24 cellular contexts compared by ENCODE assay signal in the genomic region with DNA sequence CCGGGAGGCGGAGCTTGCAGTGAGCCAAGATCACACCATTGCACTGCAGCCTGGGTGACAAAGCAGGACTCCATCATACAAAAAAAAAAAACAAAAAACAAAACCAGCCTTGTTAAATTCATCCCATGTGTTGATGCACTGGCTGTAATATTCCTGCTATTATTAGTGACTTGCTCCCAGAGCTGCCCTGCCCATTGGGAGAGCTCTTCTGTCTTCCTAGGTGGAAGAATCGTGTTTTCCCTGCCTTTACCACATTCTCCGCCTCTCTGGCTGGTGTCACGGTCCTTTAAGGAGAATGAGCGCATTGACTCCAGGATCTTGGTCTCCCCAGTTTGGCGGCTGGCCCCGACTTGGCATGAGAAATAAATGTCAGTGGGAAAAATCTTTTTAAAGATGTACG. TPM values are rescaled to one million over a fixed set of nuclear protein-coding genes. Genes with fewer than 3 reads are reported as not detected.
DNase-seq lines count a peak whose midpoint lies in the region; ATAC-seq, FAIRE-seq and TF ChIP-seq lines count a peak whose summit lies in the region.
"Had no signal": no experiment of that assay in that cellular context is flagged by ENCODE, and none has a peak within 500 bp of the region (broad histone marks: within the 10 kb centered on the region; RNA-seq: fewer than 3 reads in every experiment).

No MANE protein-coding gene starts in this region.

- ATAC-seq in HepG2 (no peak), right lobe of liver (no peak), HG02642 (IDR thresholded peaks at IDR 0.05; ENCODE audit: poor library complexity, unreplicated experiment) (no peak), HG03135 (IDR thresholded peaks at IDR 0.05; ENCODE audit: unreplicated experiment) (no peak)

- H3K4me3 ChIP-seq in HepG2 (replicated peaks in 1 of 3; ENCODE audit: insufficient read depth in 1 of 3, low read depth in 2 of 3, low read length in 3 of 3): no peak overlapping the region
- no peak overlapping the region for H3K4me3 ChIP-seq in right lobe of liver
- H3K4me3 ChIP-seq in adipocyte (ENCODE audit: low read length): peak overlapping the region; percentile 3
- peak overlapping the region in 1 of 2 experiments; percentile 49 for H3K4me3 ChIP-seq in mesenchymal stem cell (ENCODE audit: insufficient read depth in 1 of 2, low read depth in 1 of 2, low read length in 2 of 2)
- H3K4me3 ChIP-seq: lung, right atrium auricular region, SJCRH30 had no signal

- intact Hi-C loops in HepG2 (cut with micrococcal nuclease; ENCODE audit: unreplicated experiment): no loop called here
- intact Hi-C loops in right lobe of liver (cut with DNase I): no loop called here

- H3K18ac ChIP-seq in mesenchymal stem cell (ENCODE audit: low read depth in 1 of 2, low read length in 2 of 2): no peak overlapping the region

- no peaks in the 10 kb centered on the region for H3K27me3 ChIP-seq in HepG2 (ENCODE audit: control insufficient read depth in 1 of 2, insufficient read depth in 2 of 2, low read length in 2 of 2)
- H3K27me3 ChIP-seq in right lobe of liver: no peaks in the 10 kb centered on the region
- no peaks in the 10 kb centered on the region for H3K27me3 ChIP-seq in adipocyte (replicated peaks; ENCODE audit: control insufficient read depth, insufficient read depth, low read length)
- no peaks in the 10 kb centered on the region for H3K27me3 ChIP-seq in mesenchymal stem cell (ENCODE audit: control insufficient read depth in 1 of 2, insufficient read depth in 1 of 2, low read length in 2 of 2)
- H3K27me3 ChIP-seq: right atrium auricular region, SJCRH30 had no signal

- TF ChIP-seq CTCF in HepG2 (CRISPR knock-in tag; IDR thresholded peaks at IDR 0.05): no peak
- TF ChIP-seq CTCF in right lobe of liver (IDR thresholded peaks at IDR 0.05): no peak

- H3K23ac ChIP-seq in mesenchymal stem cell (ENCODE audit: low read length in 2 of 2): no peak overlapping the region

- H3K36me3 ChIP-seq in HepG2 (replicated peaks in 1 of 2; ENCODE audit: control insufficient read depth in 1 of 2, insufficient read depth in 2 of 2, low read length in 2 of 2): no peaks in the 10 kb centered on the region
- H3K36me3 ChIP-seq in right lobe of liver: no peaks in the 10 kb centered on the region
- no peaks in the 10 kb centered on the region for H3K36me3 ChIP-seq in adipocyte (ENCODE audit: control insufficient read depth, insufficient read depth, low read length, severe bottlenecking)
- H3K36me3 ChIP-seq in mesenchymal stem cell (ENCODE audit: control insufficient read depth in 1 of 2, insufficient read depth in 2 of 2, low read depth in 1 of 2, low read length in 2 of 2): no peaks in the 10 kb centered on the region
- H3K36me3 ChIP-seq: right atrium auricular region, SJCRH30 had no signal

- 92% methylated on average over 9 of the region's 9 CpGs for WGBS in HepG2 (ENCODE audit: low lambda C conversion rate)
- WGBS in right lobe of liver (ENCODE audit: insufficient coverage, low coverage, low lambda C conversion rate, missing lambda C conversion rate): 84% methylated on average over 9 of the region's 9 CpGs
- WGBS in mesenchymal stem cell: 95% methylated on average over 9 of the region's 9 CpGs

- no peak overlapping the region for H4K8ac ChIP-seq in mesenchymal stem cell (ENCODE audit: low read length)

- H4K20me1 ChIP-seq in HepG2 (ENCODE audit: insufficient read depth, low read length): no peaks in the 10 kb centered on the region

- H3K14ac ChIP-seq in mesenchymal stem cell (ENCODE audit: low read length in 2 of 2): no peak overlapping the region

- TF ChIP-seq RAD21 in HepG2 (CRISPR knock-in tag; IDR thresholded peaks at IDR 0.05): no peak

- H3K4ac ChIP-seq in mesenchymal stem cell (ENCODE audit: low read depth in 1 of 2, low read length in 2 of 2): no peak overlapping the region

- H3K9ac ChIP-seq in HepG2 (ENCODE audit: insufficient read depth, low read depth, low read length): no peak overlapping the region
- H3K9ac ChIP-seq in adipocyte (ENCODE audit: low read length): no peak overlapping the region
- H3K9ac ChIP-seq in mesenchymal stem cell (ENCODE audit: low read length): peak overlapping the region; percentile 30

- in situ Hi-C loops in HepG2 (cut with HindIII; ENCODE audit: extremely low pct_ligation_motif_present, low pct_unique_long_range_greater_than_20kb): loop anchor here (10.0 kb wide), 1 partner anchor 396 kb away; no protein-coding TSS in a partner anchor

- FAIRE-seq in HepG2 (lab: Jason Lieb, UNC): no peak
- FAIRE-seq: endothelial cell of umbilical vein, H54, keratinocyte had no signal

- no peaks in the 10 kb centered on the region for H3K9me3 ChIP-seq in HepG2 (ENCODE audit: low read length)
- H3K9me3 ChIP-seq in right lobe of liver: no peaks in the 10 kb centered on the region
- H3K9me3 ChIP-seq in adipocyte (ENCODE audit: control insufficient read depth, low read length): no peaks in the 10 kb centered on the region
- no peaks in the 10 kb centered on the region for H3K9me3 ChIP-seq in mesenchymal stem cell (ENCODE audit: control insufficient read depth, low read length)
- H3K9me3 ChIP-seq: right atrium auricular region, SJCRH30 had no signal

- H3K4me1 ChIP-seq in HepG2 (ENCODE audit: insufficient read depth, low read length): peaks cover 88% of the 10 kb centered on the region
- H3K4me1 ChIP-seq in right lobe of liver: peaks cover 0 to 15% (median 0%) of the 10 kb centered on the region in 4 donors
- H3K4me1 ChIP-seq in adipocyte (ENCODE audit: control insufficient read depth, insufficient read depth, low read length): peaks cover 38% of the 10 kb centered on the region
- H3K4me1 ChIP-seq in mesenchymal stem cell (ENCODE audit: control insufficient read depth, insufficient read depth, low read depth, low read length): peaks cover 45% of the 10 kb centered on the region

- DNase-seq in HepG2 (ENCODE audit: low spot score) (no peak), right lobe of liver (no peak), adipocyte (ENCODE audit: low read depth) (no peak), mesenchymal stem cell (no peak), NCI-H2227 (lab: John Stamatoyannopoulos, UW; ENCODE audit: unreplicated experiment) (no peak), nucleus accumbens (lab: John Stamatoyannopoulos, UW) (no peak)
- DNase-seq: activated B cell treated with CpG ODN at 0.5 μM for 24 hours; activated CD4-positive, alpha-beta memory T cell treated with anti-CD3 and anti-CD28 coated beads for 36 hours; activated naive CD4-positive, alpha-beta T cell treated with anti-CD3 and anti-CD28 coated beads for 36 hours; activated T-cell treated with anti-CD3 and anti-CD28 coated beads, Interleukin-2, amount 50 U/mL, for 1 hour; cortex of kidney; DND-41; foreskin melanocyte; hypothalamus; NCI-H510A; SJCRH30; stimulated activated CD8-positive, alpha-beta memory T cell treated with anti-CD3 and anti-CD28 coated beads, Interleukin-4, amount 100 ng/mL, for 48 hours had no signal

- no peak for TF ChIP-seq POLR2A in HepG2 (IDR thresholded peaks at IDR 0.05; ENCODE audit: insufficient read depth in 1 of 2, low read depth in 2 of 2, low read length in 2 of 2)
- TF ChIP-seq POLR2A in right lobe of liver (IDR thresholded peaks at IDR 0.05): no peak

- no peaks in the 10 kb centered on the region for H3K79me2 ChIP-seq in HepG2 (ENCODE audit: insufficient read depth, low read length)

- peak overlapping the region; percentile 67 for H2AK5ac ChIP-seq in mesenchymal stem cell (ENCODE audit: low read length, severe bottlenecking)

- H2AFZ ChIP-seq in HepG2 (ENCODE audit: low read length) (no peak overlapping the region), mesenchymal stem cell (ENCODE audit: low read depth, low read length) (no peak overlapping the region)

- H3K27ac ChIP-seq in HepG2 (ENCODE audit: extremely low read length, insufficient read depth, low read length) (no peak overlapping the region), right lobe of liver (no peak overlapping the region), mesenchymal stem cell (ENCODE audit: low read length, poor library complexity, severe bottlenecking) (no peak overlapping the region)
- H3K27ac ChIP-seq: right atrium auricular region, SJCRH30 had no signal

- no peak overlapping the region for H2BK5ac ChIP-seq in mesenchymal stem cell (ENCODE audit: low read depth, low read length, poor library complexity, severe bottlenecking)

- no peaks in the 10 kb centered on the region for H3K79me1 ChIP-seq in mesenchymal stem cell (replicated peaks; ENCODE audit: low read length, poor library complexity, severe bottlenecking)

- TF ChIP-seq EP300 in HepG2 (IDR thresholded peaks at IDR 0.05; ENCODE audit: low read depth in 2 of 2, low read length in 2 of 2) (no peak), HepG2 (CRISPR knock-in tag; IDR thresholded peaks at IDR 0.05; ENCODE audit: borderline replicate concordance) (no peak)

- no peak overlapping the region for H4K91ac ChIP-seq in mesenchymal stem cell (ENCODE audit: low read length)

- H2BK15ac ChIP-seq in mesenchymal stem cell (ENCODE audit: low read depth, poor library complexity, severe bottlenecking): no peak overlapping the region

- POLR2A ChIA-PET in HepG2 (lab: Yijun Ruan, JAX): interaction anchor here (0.6 to 8.5 kb wide), 2 partner anchors 12 to 53 kb away, joined by 3 to 77 read pairs; no protein-coding TSS in a partner anchor

- H3K4me2 ChIP-seq in HepG2 (ENCODE audit: low read depth, low read length) (no peak overlapping the region), mesenchymal stem cell (ENCODE audit: low read length, poor library complexity, severe bottlenecking) (no peak overlapping the region)

- CTCF ChIA-PET in HepG2 (lab: Yijun Ruan, JAX; ENCODE audit: low intra/inter-chr PET ratio, low total read pairs): no interaction called here

- no peak overlapping the region for H2BK120ac ChIP-seq in mesenchymal stem cell (ENCODE audit: low read depth, low read length)

- no peak overlapping the region for H2BK12ac ChIP-seq in mesenchymal stem cell (ENCODE audit: low read length in 2 of 2)

- no TSS peak for BruUV-seq in HepG2 (replicated peaks; lab: Mats Ljungman, UMichigan)

RNA-seq across cellular contexts. Expression of a gene that starts 15.3 kb away (rescaled TPM):
- total RNA-seq in HepG2 (2016; rRNA removed; fragmentation: Illumina TruSeq; extraction: Trizol): 55.7 and 65.3 TPM in 2 replicates
- total RNA-seq in HepG2 (2016; cell fraction: cytosol; rRNA removed; fragmentation: Illumina TruSeq; extraction: Trizol; ENCODE audit: low read depth): 8.6 and 11.0 TPM in 2 replicates
- total RNA-seq in HepG2 (2016; cell fraction: insoluble cytoplasmic fraction; rRNA removed; fragmentation: Illumina TruSeq; extraction: Trizol): 51.5 and 55.7 TPM in 2 replicates
- total RNA-seq in HepG2 (2016; cell fraction: membrane; rRNA removed; fragmentation: Illumina TruSeq; extraction: Trizol): 28.4 and 29.3 TPM in 2 replicates
- total RNA-seq in HepG2 (2016; cell fraction: nucleus; rRNA removed; fragmentation: Illumina TruSeq; extraction: Trizol): 23.6 and 25.7 TPM in 2 replicates
- 15.3 and 24.5 TPM in 2 replicates for polyA plus RNA-seq in HepG2 (2011; rRNA removed)
- 18.8 and 22.1 TPM in 2 replicates for polyA plus RNA-seq in HepG2 (2011; cell fraction: cytosol; rRNA removed)
- polyA plus RNA-seq in HepG2 (2011; cell fraction: nucleus; rRNA removed): 10.4 and 11.9 TPM in 2 replicates
- 19.5 and 50.3 TPM in 2 replicates for polyA plus RNA-seq in HepG2 (2012)
- 10.8 and 11.1 TPM in 2 replicates for polyA plus RNA-seq in HepG2 (2016; cell fraction: cytosol; fragmentation: Illumina TruSeq; extraction: Trizol; ENCODE audit: low read depth)
- 90.6 and 102 TPM in 2 replicates for polyA plus RNA-seq in HepG2 (2016; cell fraction: insoluble cytoplasmic fraction; fragmentation: Illumina TruSeq; extraction: Trizol; ENCODE audit: low read depth)
- polyA plus RNA-seq in HepG2 (2016; cell fraction: membrane; fragmentation: Illumina TruSeq; extraction: Trizol; ENCODE audit: low read depth): 27.3 and 29.2 TPM in 2 replicates
- polyA plus RNA-seq in HepG2 (2016; cell fraction: nucleus; fragmentation: Illumina TruSeq; extraction: Trizol; ENCODE audit: insufficient read depth, low read depth): 54.0 and 54.7 TPM in 2 replicates
- polyA minus RNA-seq in HepG2 (2011; rRNA and poly(A)+ RNA removed; ENCODE audit: low replicate concordance): 9.1 and 22.0 TPM in 2 replicates
- 12.6 and 15.4 TPM in 2 replicates for polyA minus RNA-seq in HepG2 (2011; cell fraction: cytosol; rRNA and poly(A)+ RNA removed)
- polyA minus RNA-seq in HepG2 (2011; cell fraction: nucleus; rRNA and poly(A)+ RNA removed): 8.4 and 8.7 TPM in 2 replicates
- total RNA-seq in right lobe of liver: 1 to 10 TPM in 3 of 6 experiments, under 1 TPM in 3; 0.37 to 2.9 (median 1.0) TPM
- 4.6 TPM for polyA plus RNA-seq in mesenchymal stem cell (2013, experiment 1 of 2)
- 4.4 TPM for polyA plus RNA-seq in mesenchymal stem cell (2013, experiment 2 of 2)
